ENCODE assay signal across 24 cellular contexts in the genomic region with DNA sequence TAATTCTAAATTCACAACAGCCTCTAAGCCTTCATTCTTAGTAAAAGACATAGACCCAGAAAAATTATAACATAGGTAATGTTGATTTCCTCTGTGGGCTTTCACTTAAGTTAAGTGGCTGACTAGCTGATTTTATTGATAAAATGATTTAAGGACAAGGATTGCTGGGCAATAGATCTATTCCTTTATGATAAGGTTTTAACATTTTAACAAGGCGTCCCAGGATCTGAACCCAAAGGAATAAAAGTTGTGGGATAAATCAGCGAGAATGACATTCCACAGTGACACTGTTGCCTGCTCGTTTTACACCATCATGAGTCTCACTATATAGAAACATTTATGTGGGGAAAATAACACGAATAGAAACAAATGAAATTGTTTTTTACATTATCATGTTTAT.
DNase-seq lines count a peak whose midpoint lies in the region; TF ChIP-seq lines count a peak whose summit lies in the region.
"Had no signal": no experiment of that assay in that cellular context is flagged by ENCODE, and none has a peak within 500 bp of the region (broad histone marks: within the 10 kb centered on the region; RNA-seq: fewer than 3 reads in every experiment).

No MANE protein-coding gene starts in this region.

- H3K4me1 Mint-ChIP-seq in osteocyte (ENCODE audit: unreplicated experiment), result no peaks in the 10 kb centered on the region
- H3K4me1 Mint-ChIP-seq: B cell; CD14-positive monocyte; CD4-positive, alpha-beta memory T cell; CD4-positive, CD25-positive, alpha-beta regulatory T cell; CD8-positive, alpha-beta memory T cell had no signal

- H3K4me3 Mint-ChIP-seq in osteocyte (ENCODE audit: unreplicated experiment), result no peak overlapping the region
- H3K4me3 Mint-ChIP-seq: B cell; CD14-positive monocyte; CD4-positive, alpha-beta T cell; CD4-positive, CD25-positive, alpha-beta regulatory T cell; CD8-positive, alpha-beta memory T cell; CD8-positive, alpha-beta T cell had no signal

- H3K9me3 Mint-ChIP-seq in osteocyte (ENCODE audit: unreplicated experiment), result no peaks in the 10 kb centered on the region
- H3K9me3 Mint-ChIP-seq: CD8-positive, alpha-beta T cell had no signal

- H3K27me3 Mint-ChIP-seq in osteocyte (ENCODE audit: unreplicated experiment), result peaks cover 1% of the 10 kb centered on the region
- H3K27me3 Mint-ChIP-seq: B cell; CD4-positive, alpha-beta memory T cell; CD4-positive, alpha-beta T cell; CD4-positive, CD25-positive, alpha-beta regulatory T cell; CD8-positive, alpha-beta memory T cell had no signal

- POLR2A ChIA-PET in HEK293T (lab: Yijun Ruan, JAX), result no interaction called here

- no peak for TF ChIP-seq CTCF in osteocyte (IDR thresholded peaks at IDR 0.05)

- DNase-seq in HEK293T (ENCODE audit: extremely low spot score) (no peak), osteocyte (ENCODE audit: extremely low spot score, unreplicated experiment) (no peak)
- DNase-seq: 8988T; ACHN; AML-193; BE2C; C1 segment of cervical spinal cord; Caco-2; Calu3; CD4-positive, alpha-beta memory T cell; CD4-positive, alpha-beta T cell; CD4-positive, CD25-positive, alpha-beta regulatory T cell; CD8-positive, alpha-beta memory T cell; CD8-positive, alpha-beta T cell; COR-L47; DMS 273 treated with DMSO at 0.1 percent for 48 hours; DMS153; DMS53; DMS79; DMS79 treated with DMSO at 0.1 percent for 48 hours; DND-41; EL had no signal

- no peak overlapping the region for H3K27ac Mint-ChIP-seq in osteocyte (ENCODE audit: unreplicated experiment)
- H3K27ac Mint-ChIP-seq: B cell; CD14-positive monocyte; CD4-positive, alpha-beta memory T cell; CD4-positive, alpha-beta T cell; CD4-positive, CD25-positive, alpha-beta regulatory T cell; CD8-positive, alpha-beta memory T cell; CD8-positive, alpha-beta T cell had no signal

- H3K36me3 Mint-ChIP-seq in osteocyte (ENCODE audit: unreplicated experiment), result no peaks in the 10 kb centered on the region
- H3K36me3 Mint-ChIP-seq: CD14-positive monocyte; CD4-positive, alpha-beta memory T cell; CD4-positive, CD25-positive, alpha-beta regulatory T cell; CD8-positive, alpha-beta memory T cell; CD8-positive, alpha-beta T cell had no signal

- CTCF ChIA-PET in HEK293T (lab: Yijun Ruan, JAX), result no interaction called here

TF ChIP-seq in HEK293T, 16 proteins besides CTCF, POLR2A, EP300 and RAD21:
- TF ChIP-seq, protein P1, sequence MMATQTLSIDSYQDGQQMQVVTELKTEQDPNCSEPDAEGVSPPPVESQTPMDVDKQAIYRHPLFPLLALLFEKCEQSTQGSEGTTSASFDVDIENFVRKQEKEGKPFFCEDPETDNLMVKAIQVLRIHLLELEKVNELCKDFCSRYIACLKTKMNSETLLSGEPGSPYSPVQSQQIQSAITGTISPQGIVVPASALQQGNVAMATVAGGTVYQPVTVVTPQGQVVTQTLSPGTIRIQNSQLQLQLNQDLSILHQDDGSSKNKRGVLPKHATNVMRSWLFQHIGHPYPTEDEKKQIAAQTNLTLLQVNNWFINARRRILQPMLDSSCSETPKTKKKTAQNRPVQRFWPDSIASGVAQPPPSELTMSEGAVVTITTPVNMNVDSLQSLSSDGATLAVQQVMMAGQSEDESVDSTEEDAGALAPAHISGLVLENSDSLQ (IDR thresholded peaks at IDR 0.05), result peak; percentile 94
- TF ChIP-seq NFRKB (IDR thresholded peaks at IDR 0.05), result no peak
- TF ChIP-seq CTBP1 (IDR thresholded peaks at IDR 0.05; ENCODE audit: borderline replicate concordance), result peak; percentile 85; the same call in 1 of the 2 replicates
